In the genomic region with DNA sequence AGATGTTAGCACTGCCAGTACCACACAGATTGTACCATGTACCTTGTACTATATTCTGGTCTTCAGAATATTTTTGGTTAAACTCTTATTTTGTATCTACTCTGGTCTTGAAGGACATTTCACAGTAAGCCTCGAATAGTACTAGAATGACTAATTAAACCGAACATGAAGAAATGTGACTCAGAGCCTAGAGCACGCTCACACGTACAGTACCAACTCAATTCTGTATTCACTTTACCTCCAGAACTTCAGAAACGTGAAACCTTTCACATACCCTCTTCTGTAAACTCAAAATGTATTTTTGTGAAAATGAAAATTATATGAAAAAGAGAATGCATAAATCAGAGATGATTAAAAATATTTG, we compare ENCODE assay signal across 11 cellular contexts.
DNase-seq lines count a peak whose midpoint lies in the region; ATAC-seq and TF ChIP-seq lines count a peak whose summit lies in the region.
"Had no signal": no experiment of that assay in that cellular context is flagged by ENCODE, and none has a peak within 500 bp of the region (broad histone marks: within the 10 kb centered on the region; RNA-seq: fewer than 3 reads in every experiment).

No MANE protein-coding gene starts in this region.

- CTCF ChIA-PET in SK-N-SH (lab: Yijun Ruan, JAX), result no interaction called here

- peaks cover 15 to 40% of the 10 kb centered on the region in 2 experiments for H3K4me1 ChIP-seq in SK-N-SH (ENCODE audit: control insufficient read depth in 1 of 2, insufficient read depth in 2 of 2, low read depth in 1 of 2, low read length in 1 of 2)
- H3K4me1 ChIP-seq in fibroblast of lung (ENCODE audit: control insufficient read depth, extremely low read depth, insufficient read depth, low read length), result peaks cover 2% of the 10 kb centered on the region
- H3K4me1 ChIP-seq: uterus had no signal

- peaks cover 20% of the 10 kb centered on the region for H3K4me1 Mint-ChIP-seq in stimulated activated effector memory CD8-positive, alpha-beta T cell treated with anti-CD3 and anti-CD28 coated beads, Interleukin-12 subunit alpha, Interleukin-12 subunit beta, amount 100 ng/mL, for 72 hours

- 53% methylated on average over 5 of the region's 5 CpGs for WGBS in SK-N-SH (ENCODE audit: low lambda C conversion rate)

- no peak for TF ChIP-seq EP300 in SK-N-SH (IDR thresholded peaks at IDR 0.05; ENCODE audit: borderline replicate concordance in 1 of 2, low read depth in 1 of 2, low read length in 1 of 2)

- TF ChIP-seq CTCF in SK-N-SH (IDR thresholded peaks at IDR 0.05), result no peak
- TF ChIP-seq CTCF in fibroblast of lung (conservative IDR thresholded peaks at IDR 0.05 in 1 of 2, IDR thresholded peaks at IDR 0.05 in 1 of 2; ENCODE audit: low read depth in 1 of 2, low read length in 2 of 2), result no peak

- peak; percentile 100 for ATAC-seq in stimulated activated effector memory CD8-positive, alpha-beta T cell treated with anti-CD3 and anti-CD28 coated beads, Interleukin-12 subunit alpha, Interleukin-12 subunit beta, amount 100 ng/mL, for 72 hours
- ATAC-seq in HG03159 (IDR thresholded peaks at IDR 0.05; ENCODE audit: unreplicated experiment), result no peak
- ATAC-seq in GM19324 (IDR thresholded peaks at IDR 0.05; ENCODE audit: low FRiP score, unreplicated experiment), result no peak

- H3K4me3 ChIP-seq in SK-N-SH (ENCODE audit: low read depth in 2 of 2, low read length in 1 of 2), result no peak overlapping the region
- no peak overlapping the region for H3K4me3 ChIP-seq in fibroblast of lung (replicated peaks in 1 of 4; ENCODE audit: control extremely low read depth in 1 of 4, insufficient read depth in 1 of 4, low read depth in 3 of 4, low read length in 4 of 4)
- H3K4me3 ChIP-seq: uterus had no signal

- POLR2A ChIA-PET in SK-N-SH (lab: Yijun Ruan, JAX), result no interaction called here

- H3K9ac ChIP-seq in SK-N-SH (no peak overlapping the region), fibroblast of lung (ENCODE audit: insufficient read depth, low read length) (no peak overlapping the region)

- peak overlapping the region; percentile 19 for H3K27ac Mint-ChIP-seq in stimulated activated effector memory CD8-positive, alpha-beta T cell treated with anti-CD3 and anti-CD28 coated beads, Interleukin-12 subunit alpha, Interleukin-12 subunit beta, amount 100 ng/mL, for 72 hours

- H3K27ac ChIP-seq in SK-N-SH (ENCODE audit: low read depth in 2 of 2, low read length in 1 of 2), result 0 out of 4 replicates have a peak overlapping the region, but pooled peaks of 1 of the 2 experiments have one; percentile 1
- no peak overlapping the region for H3K27ac ChIP-seq in fibroblast of lung (ENCODE audit: insufficient read depth, low read length)
- H3K27ac ChIP-seq: uterus had no signal

- no peak overlapping the region for H2AFZ ChIP-seq in SK-N-SH (ENCODE audit: low read depth)
- H2AFZ ChIP-seq in fibroblast of lung (ENCODE audit: low read length), result no peak overlapping the region

- peak; percentile 18 for DNase-seq in activated CD4-positive, alpha-beta T cell treated with anti-CD3 and anti-CD28 coated beads for 48 hours
- no peak for DNase-seq in activated CD4-positive, alpha-beta T cell treated with anti-CD3 and anti-CD28 coated beads for 1 hour
- no peak for DNase-seq in SK-N-SH
- peak; percentile 56 to 89 for DNase-seq in fibroblast of lung (ENCODE audit: low read depth in 2 of 2)
- no peak for DNase-seq in stimulated activated effector memory CD8-positive, alpha-beta T cell treated with anti-CD3 and anti-CD28 coated beads, Interleukin-12 subunit alpha, Interleukin-12 subunit beta, amount 100 ng/mL, for 72 hours (ENCODE audit: low spot score in 2 of 2)
- no peak for DNase-seq in iPS-NIHi7 (ENCODE audit: extremely low spot score)
- DNase-seq: KBM-7, NCI-H2227 treated with DMSO at 0.1 percent for 48 hours, uterus had no signal

- H3K79me2 ChIP-seq in SK-N-SH (ENCODE audit: insufficient read depth) (no peaks in the 10 kb centered on the region), fibroblast of lung (ENCODE audit: control insufficient read depth, insufficient read depth, low read length) (no peaks in the 10 kb centered on the region)

- H3K4me3 Mint-ChIP-seq in stimulated activated effector memory CD8-positive, alpha-beta T cell treated with anti-CD3 and anti-CD28 coated beads, Interleukin-12 subunit alpha, Interleukin-12 subunit beta, amount 100 ng/mL, for 72 hours, result peak overlapping the region; percentile 48

- H3K27me3 ChIP-seq in SK-N-SH (ENCODE audit: insufficient read depth) (no peaks in the 10 kb centered on the region), fibroblast of lung (ENCODE audit: control insufficient read depth, insufficient read depth, low read length) (no peaks in the 10 kb centered on the region)
- H3K27me3 ChIP-seq: uterus had no signal

- H4K20me1 ChIP-seq in SK-N-SH (ENCODE audit: insufficient read depth) (no peaks in the 10 kb centered on the region), fibroblast of lung (ENCODE audit: control insufficient read depth, extremely low read depth, insufficient read depth, low read length) (no peaks in the 10 kb centered on the region)

- no peaks in the 10 kb centered on the region for H3K36me3 Mint-ChIP-seq in stimulated activated effector memory CD8-positive, alpha-beta T cell treated with anti-CD3 and anti-CD28 coated beads, Interleukin-12 subunit alpha, Interleukin-12 subunit beta, amount 100 ng/mL, for 72 hours

- H3K9me3 ChIP-seq in SK-N-SH, result no peaks in the 10 kb centered on the region
- no peaks in the 10 kb centered on the region for H3K9me3 ChIP-seq in fibroblast of lung (ENCODE audit: control insufficient read depth, insufficient read depth, low read depth, low read length)
- H3K9me3 ChIP-seq: uterus had no signal

- no peaks in the 10 kb centered on the region for H3K9me3 Mint-ChIP-seq in stimulated activated effector memory CD8-positive, alpha-beta T cell treated with anti-CD3 and anti-CD28 coated beads, Interleukin-12 subunit alpha, Interleukin-12 subunit beta, amount 100 ng/mL, for 72 hours

- H3F3A ChIP-seq in SK-N-SH (replicated peaks; ENCODE audit: insufficient read depth), result peaks cover 9% of the 10 kb centered on the region

- H3K4me2 ChIP-seq in SK-N-SH, result no peak overlapping the region
- H3K4me2 ChIP-seq in fibroblast of lung (ENCODE audit: extremely low read depth, insufficient read depth, low read length), result no peak overlapping the region

- no peak for TF ChIP-seq RAD21 in SK-N-SH (IDR thresholded peaks at IDR 0.05; ENCODE audit: low read length)

- H3K36me3 ChIP-seq in SK-N-SH (replicated peaks in 1 of 2; ENCODE audit: control insufficient read depth in 1 of 2, insufficient read depth in 2 of 2, low read length in 1 of 2) (peaks cover 2 to 8% of the 10 kb centered on the region in 2 experiments), fibroblast of lung (ENCODE audit: control insufficient read depth, insufficient read depth, low read length) (no peaks in the 10 kb centered on the region)
- H3K36me3 ChIP-seq: uterus had no signal

- no peaks in the 10 kb centered on the region for H3K9me2 ChIP-seq in SK-N-SH

TF ChIP-seq in SK-N-SH, 30 proteins besides CTCF, POLR2A, EP300 and RAD21:
- peak; percentile 15; the same call in 1 of the 2 replicates for TF ChIP-seq JUND (IDR thresholded peaks at IDR 0.05)
- TF ChIP-seq FOXJ3 (CRISPR knock-in tag; IDR thresholded peaks at IDR 0.05), result no peak
- TF ChIP-seq MEF2A (IDR thresholded peaks at IDR 0.05; ENCODE audit: borderline replicate concordance, low read depth), result no peak
- TF ChIP-seq EZH2phosphoT487 (IDR thresholded peaks at IDR 0.05; ENCODE audit: borderline replicate concordance, low read depth), result no peak
- peak; percentile 41; the same call in 1 of the 2 replicates for TF ChIP-seq FOSL2 (IDR thresholded peaks at IDR 0.05; ENCODE audit: borderline replicate concordance, low read depth)

Comparison
In these comparisons a context has a peak if more than half of its experiments do, and no peak if none do; other contexts are left out.
1. DNase-seq: peak in activated CD4-positive, alpha-beta T cell treated with anti-CD3 and anti-CD28 coated beads for 48 hours (single experiment) and fibroblast of lung (2 of 2); none in activated CD4-positive, alpha-beta T cell treated with anti-CD3 and anti-CD28 coated beads for 1 hour (single experiment), SK-N-SH (single experiment), stimulated activated effector memory CD8-positive, alpha-beta T cell treated with anti-CD3 and anti-CD28 coated beads, Interleukin-12 subunit alpha, Interleukin-12 subunit beta, amount 100 ng/mL, for 72 hours (0 of 2) and iPS-NIHi7 (single experiment).